In the genomic region with DNA sequence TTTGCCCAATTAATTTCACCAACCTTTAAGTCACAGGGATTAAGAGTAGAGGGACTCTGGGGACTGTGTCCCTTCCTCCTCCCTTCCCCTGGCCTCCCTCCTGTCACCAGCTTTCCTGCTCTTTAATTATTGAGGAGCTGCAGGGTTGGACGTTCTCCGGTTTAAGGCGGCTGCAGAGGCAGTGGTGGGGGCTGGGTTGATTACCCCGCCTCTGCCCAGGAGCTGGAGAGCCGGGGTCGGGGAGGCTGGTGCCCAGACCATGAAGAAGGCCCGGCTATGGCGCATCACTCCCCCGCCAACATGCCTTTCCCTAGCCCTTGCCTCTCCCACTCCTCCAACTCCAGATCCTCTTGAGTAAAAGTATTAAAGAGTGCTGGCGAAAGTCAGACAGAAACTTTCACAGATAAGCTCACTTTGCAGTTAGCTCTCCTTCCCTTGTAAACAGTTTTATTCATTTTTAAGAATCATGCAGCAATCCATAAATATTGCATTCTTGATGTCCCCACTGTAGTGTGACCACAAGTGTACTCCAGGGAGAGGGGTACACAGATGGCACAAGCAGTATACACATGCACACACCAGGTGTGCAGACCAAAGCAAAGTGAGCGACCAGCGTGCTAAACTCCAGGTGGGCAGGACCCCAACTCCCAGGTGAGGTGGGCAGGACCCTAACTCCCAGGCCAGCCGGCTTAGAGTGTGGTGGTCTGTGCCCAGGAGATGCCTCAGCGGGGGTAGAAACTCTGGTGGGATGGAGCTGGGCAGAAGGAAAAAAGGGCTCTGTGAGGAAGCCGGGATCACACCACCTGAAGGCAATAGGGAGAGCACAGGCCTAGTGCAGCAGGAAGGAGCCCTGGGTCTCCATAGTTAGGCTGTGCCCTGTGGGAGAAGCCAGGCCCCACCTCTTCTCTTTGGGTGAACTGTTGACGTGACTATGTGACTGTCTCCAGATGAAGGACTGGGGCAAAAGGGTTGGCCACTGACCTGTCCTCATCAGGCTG, we compare ENCODE assay signal across 10 cellular contexts. TPM values are rescaled to one million over a fixed set of nuclear protein-coding genes. Genes with fewer than 3 reads are reported as not detected.
A peak's percentile ranks its signal among the peaks of the same experiment; 100 is the strongest.
DNase-seq lines count a peak whose midpoint lies in the region; TF ChIP-seq lines count a peak whose summit lies in the region.
"Had no signal": no experiment of that assay in that cellular context is flagged by ENCODE, and none has a peak within 500 bp of the region (broad histone marks: within the 10 kb centered on the region; RNA-seq: fewer than 3 reads in every experiment).

No MANE protein-coding gene starts in this region.

- H3K27ac Mint-ChIP-seq in dendritic cell treated with granulocyte-macrophage colony-stimulating factor and Interleukin-4, amounts not matched to agents 40 ng/mL and 50 ng/mL, for 4 days = no peak overlapping the region
- no peak overlapping the region for H3K27ac Mint-ChIP-seq in osteocyte (ENCODE audit: unreplicated experiment)

- DNase-seq in NCI-H2107 treated with DMSO at 0.1 percent for 48 hours (lab: John Stamatoyannopoulos, UW; ENCODE audit: unreplicated experiment) (peak; percentile 22), NCI-H2107 (lab: John Stamatoyannopoulos, UW) (no peak), NCI-H2227 (lab: John Stamatoyannopoulos, UW; ENCODE audit: unreplicated experiment) (peak; percentile 60), osteocyte (ENCODE audit: extremely low spot score, unreplicated experiment) (no peak), ACHN (no peak), iPS-NIHi11 (ENCODE audit: low spot score) (no peak), GF-D8 (lab: John Stamatoyannopoulos, UW) (no peak)

- intact Hi-C loops in dendritic cell treated with granulocyte-macrophage colony-stimulating factor and Interleukin-4, amounts not matched to agents 40 ng/mL and 50 ng/mL, for 4 days (cut with micrococcal nuclease) = no loop called here

- TF ChIP-seq CTCF in osteocyte (IDR thresholded peaks at IDR 0.05) = no peak

- peaks cover 57% of the 10 kb centered on the region for H3K27me3 Mint-ChIP-seq in dendritic cell treated with granulocyte-macrophage colony-stimulating factor and Interleukin-4, amounts not matched to agents 40 ng/mL and 50 ng/mL, for 4 days
- peaks cover 12% of the 10 kb centered on the region for H3K27me3 Mint-ChIP-seq in osteocyte (ENCODE audit: unreplicated experiment)

- peak overlapping the region; percentile 78 for H3K4me3 Mint-ChIP-seq in dendritic cell treated with granulocyte-macrophage colony-stimulating factor and Interleukin-4, amounts not matched to agents 40 ng/mL and 50 ng/mL, for 4 days
- H3K4me3 Mint-ChIP-seq in osteocyte (ENCODE audit: unreplicated experiment) = peak overlapping the region; percentile 70

- peaks cover 60% of the 10 kb centered on the region for H3K4me1 Mint-ChIP-seq in dendritic cell treated with granulocyte-macrophage colony-stimulating factor and Interleukin-4, amounts not matched to agents 40 ng/mL and 50 ng/mL, for 4 days (ENCODE audit: low read depth)
- H3K4me1 Mint-ChIP-seq in osteocyte (ENCODE audit: unreplicated experiment) = peaks cover 14% of the 10 kb centered on the region

- in situ Hi-C loops in ACHN (cut with HindIII; ENCODE audit: low pct_ligation_motif_present, low pct_unique_long_range_greater_than_20kb, low sequenced_read_pairs) = no loop called here

- no peaks in the 10 kb centered on the region for H3K36me3 Mint-ChIP-seq in dendritic cell treated with granulocyte-macrophage colony-stimulating factor and Interleukin-4, amounts not matched to agents 40 ng/mL and 50 ng/mL, for 4 days (ENCODE audit: low read depth)
- H3K36me3 Mint-ChIP-seq in osteocyte (ENCODE audit: unreplicated experiment) = no peaks in the 10 kb centered on the region

- H3K9me3 Mint-ChIP-seq in dendritic cell treated with granulocyte-macrophage colony-stimulating factor and Interleukin-4, amounts not matched to agents 40 ng/mL and 50 ng/mL, for 4 days = no peaks in the 10 kb centered on the region
- no peaks in the 10 kb centered on the region for H3K9me3 Mint-ChIP-seq in osteocyte (ENCODE audit: unreplicated experiment)

RNA-seq across cellular contexts. Expression of a gene that starts 1.3 kb away (rescaled TPM):
- 0.13 TPM in 2 replicates for total RNA-seq in osteocyte
- total RNA-seq: dermis blood vessel endothelial cell, pulmonary artery endothelial cell had no signal

RNA-seq across cellular contexts. Expression of a gene that starts 38.8 kb away (rescaled TPM):
- 158 and 164 TPM in 2 replicates for total RNA-seq in osteocyte

Comparison
In these comparisons a context has a peak if more than half of its experiments do, and no peak if none do; other contexts are left out.
1. DNase-seq: peak in NCI-H2107 treated with DMSO at 0.1 percent for 48 hours (single experiment) and NCI-H2227 (single experiment); none in NCI-H2107 (single experiment), osteocyte (single experiment), ACHN (single experiment), iPS-NIHi11 (single experiment) and GF-D8 (single experiment).